Comparison of ENCODE assay signal across 8 cellular contexts in the genomic region with DNA sequence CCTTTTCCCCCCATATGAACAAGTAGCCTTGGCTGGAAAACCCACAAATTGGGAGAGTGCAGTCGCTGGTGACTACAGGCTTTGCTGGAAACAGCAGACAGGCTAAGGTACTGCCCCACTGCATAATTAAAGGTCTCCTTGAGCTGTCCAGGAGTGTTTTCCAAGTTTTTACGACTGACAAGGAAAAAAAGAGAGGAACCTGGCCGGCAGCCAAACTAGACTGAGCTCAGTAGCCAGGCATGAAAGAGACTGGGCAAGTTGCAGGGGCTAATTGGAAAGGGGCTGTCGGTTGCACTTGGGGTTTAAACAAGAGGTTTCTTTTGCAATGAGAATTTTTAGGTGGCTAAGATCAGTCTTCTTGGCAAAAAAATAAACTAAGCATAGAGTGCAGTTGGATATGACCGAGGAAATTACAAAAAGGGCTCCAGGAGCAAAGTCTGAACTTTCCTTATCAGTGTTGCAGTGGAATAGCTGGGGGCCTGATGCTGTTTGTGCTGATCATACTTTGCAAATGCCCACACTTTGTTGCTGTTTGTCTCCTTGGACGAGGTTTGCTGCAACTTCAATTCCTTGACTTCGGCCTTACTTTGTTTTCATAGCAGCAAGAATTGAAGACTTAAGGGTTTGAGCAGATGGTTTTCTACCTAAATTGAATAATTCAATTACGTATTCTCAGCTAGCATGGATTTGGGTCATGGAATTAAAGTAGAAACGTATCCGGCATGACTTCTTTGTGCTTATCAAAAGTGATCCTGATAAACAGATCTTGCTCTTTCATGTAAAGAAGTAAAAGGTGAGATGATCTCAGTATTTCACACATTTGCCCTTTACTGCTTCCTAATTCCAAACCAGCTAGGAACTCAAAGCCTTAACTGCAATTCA. TPM values are rescaled to one million over a fixed set of nuclear protein-coding genes. Genes with fewer than 3 reads are reported as not detected.
DNase-seq lines count a peak whose midpoint lies in the region; ATAC-seq and TF ChIP-seq lines count a peak whose summit lies in the region.

No MANE protein-coding gene starts in this region.

- H3K27me3 ChIP-seq in ACC112 (ENCODE audit: insufficient read depth, low read length) (no peaks in the 10 kb centered on the region), sigmoid colon (no peaks in the 10 kb centered on the region)

- H3K4me3 ChIP-seq in ACC112 (ENCODE audit: low read depth, low read length) (peak overlapping the region; percentile 93), sigmoid colon (peak overlapping the region; percentile 77 to 90 (median 84))

- H3K36me3 ChIP-seq in ACC112 (ENCODE audit: insufficient read depth, low read length) = no peaks in the 10 kb centered on the region
- no peaks in the 10 kb centered on the region for H3K36me3 ChIP-seq in sigmoid colon

- peak overlapping the region; percentile 60; the same call in 1 of the 2 replicates for H3K27ac ChIP-seq in ACC112 (ENCODE audit: low read depth, low read length)
- H3K27ac ChIP-seq in sigmoid colon = peak overlapping the region; percentile 92 to 98 (median 95)

- no peaks in the 10 kb centered on the region for H3K9me3 ChIP-seq in sigmoid colon

- ATAC-seq in activated CD4-positive, CD25-positive, alpha-beta regulatory T cell treated with anti-CD3 and anti-CD28 coated beads, Interleukin-2, amount 50 U/mL, for 24 hours = no peak
- no peak for ATAC-seq in GM18873 (IDR thresholded peaks at IDR 0.05; ENCODE audit: low FRiP score, unreplicated experiment)
- no peak for ATAC-seq in HG02623 (IDR thresholded peaks at IDR 0.05; ENCODE audit: unreplicated experiment)

- H3K4me1 ChIP-seq in ACC112 (ENCODE audit: control insufficient read depth, insufficient read depth, low read length, unreplicated experiment) = peaks cover 21% of the 10 kb centered on the region
- peaks cover 0 to 33% (median 26%) of the 10 kb centered on the region in 4 donors for H3K4me1 ChIP-seq in sigmoid colon

- 11 to 45% methylated on average over 10 of the region's 10 CpGs for WGBS in sigmoid colon, 2 donors

- no peak for TF ChIP-seq CTCF in sigmoid colon (IDR thresholded peaks at IDR 0.05)

- DNase-seq in LHCN-M2 (ENCODE audit: low read depth) = peak; percentile 68
- DNase-seq in amygdala (lab: John Stamatoyannopoulos, UW) = peak in 47 of 56 donors; percentile 2 to 71 (median 39)
- DNase-seq in hippocampal formation (lab: John Stamatoyannopoulos, UW) = peak; percentile 30 to 42
- DNase-seq in sigmoid colon = peak; percentile 90

- TF ChIP-seq EP300 in sigmoid colon (IDR thresholded peaks at IDR 0.05) = no peak

- H2AFZ ChIP-seq in ACC112 (ENCODE audit: low read length, unreplicated experiment) = peak overlapping the region; percentile 29

- intact Hi-C loops in sigmoid colon (cut with DNase I) = loop anchor here (2.0 to 5.0 kb wide), 2 partner anchors 73 to 681 kb away; a partner anchor contains a TSS

- TF ChIP-seq POLR2A in sigmoid colon (IDR thresholded peaks at IDR 0.05) = no peak

- H3K79me2 ChIP-seq in ACC112 (ENCODE audit: control insufficient read depth, insufficient read depth, low read length, unreplicated experiment) = peaks cover 9% of the 10 kb centered on the region

RNA-seq across cellular contexts. Expression of a gene that starts 2.2 kb away (rescaled TPM):
- 32.2 and 32.9 TPM in 2 replicates for total RNA-seq in LHCN-M2 (2014; rRNA removed)
- 7.4 TPM for polyA plus RNA-seq in LHCN-M2 (2012)
- total RNA-seq in sigmoid colon = 10 to 100 TPM; 50.9 to 56.1 (median 53.5) TPM
- polyA plus RNA-seq in sigmoid colon = 10 to 100 TPM in 2 of 3 donors, 1 to 10 TPM in 1; 3.5 to 12.9 (median 10.8) TPM

Comparison
In these comparisons a context has a peak if more than half of its experiments do, and no peak if none do; other contexts are left out.
1. DNase-seq: peak in every context shown above with its lines; median percentile 90 in sigmoid colon; 68 in LHCN-M2; 39 in amygdala; 36 in hippocampal formation.